Comparison of ENCODE assay signal across 24 cellular contexts in genomic region chr21:46314441-46315020, GRCh38.
"Had no signal": no experiment of that assay in that cellular context is flagged by ENCODE, and none has a peak within 500 bp of the region (broad histone marks: within the 10 kb centered on the region; RNA-seq: fewer than 3 reads in every experiment).

No MANE protein-coding gene starts in this region.

- H3K36me3 Mint-ChIP-seq: T-cell had no signal

- ATAC-seq: activated CD4-positive, alpha-beta T cell treated with anti-CD3 and anti-CD28 coated beads for 36 hours; activated CD8-positive, alpha-beta T cell treated with anti-CD3 and anti-CD28 coated beads for 36 hours; Panc1; Right ventricle myocardium inferior; T-cell had no signal

- H3K4me3 Mint-ChIP-seq: activated CD4-positive, alpha-beta T cell treated with anti-CD3 and anti-CD28 coated beads for 36 hours; activated CD8-positive, alpha-beta T cell treated with anti-CD3 and anti-CD28 coated beads for 36 hours; activated naive CD8-positive, alpha-beta T cell treated with anti-CD3 and anti-CD28 coated beads, Interleukin-2, amount 10 ng/mL, durations not matched to agents 7 days and 5 days; central memory CD8-positive, alpha-beta T cell; T-cell had no signal

- H3K9me3 Mint-ChIP-seq: activated CD8-positive, alpha-beta T cell treated with anti-CD3 and anti-CD28 coated beads for 36 hours; activated naive CD8-positive, alpha-beta T cell treated with anti-CD3 and anti-CD28 coated beads, Interleukin-2, amount 10 ng/mL, durations not matched to agents 7 days and 5 days; central memory CD8-positive, alpha-beta T cell; T-cell had no signal

- H3K4me1 Mint-ChIP-seq: activated CD4-positive, alpha-beta T cell treated with anti-CD3 and anti-CD28 coated beads for 36 hours; activated naive CD8-positive, alpha-beta T cell treated with anti-CD3 and anti-CD28 coated beads, Interleukin-2, amount 10 ng/mL, durations not matched to agents 7 days and 5 days; central memory CD8-positive, alpha-beta T cell; T-cell had no signal

- H3K4me1 ChIP-seq: adrenal gland had no signal

- H3K36me3 ChIP-seq: adrenal gland had no signal

- H3K27me3 Mint-ChIP-seq: activated CD4-positive, alpha-beta T cell treated with anti-CD3 and anti-CD28 coated beads for 36 hours; activated CD8-positive, alpha-beta T cell treated with anti-CD3 and anti-CD28 coated beads for 36 hours; activated naive CD8-positive, alpha-beta T cell treated with anti-CD3 and anti-CD28 coated beads, Interleukin-2, amount 10 ng/mL, durations not matched to agents 7 days and 5 days; central memory CD8-positive, alpha-beta T cell; T-cell had no signal

- H3K4me3 ChIP-seq: adrenal gland, SK-N-MC had no signal

- H3K27ac Mint-ChIP-seq: activated CD4-positive, alpha-beta T cell treated with anti-CD3 and anti-CD28 coated beads for 36 hours; activated CD8-positive, alpha-beta T cell treated with anti-CD3 and anti-CD28 coated beads for 36 hours; activated naive CD8-positive, alpha-beta T cell treated with anti-CD3 and anti-CD28 coated beads, Interleukin-2, amount 10 ng/mL, durations not matched to agents 7 days and 5 days; T-cell had no signal

- H3K27ac ChIP-seq: adrenal gland, SK-N-MC had no signal

- DNase-seq: activated CD4-positive, alpha-beta T cell treated with anti-CD3 and anti-CD28 coated beads for 36 hours; activated CD8-positive, alpha-beta memory T cell treated with anti-CD3 and anti-CD28 coated beads, Interleukin-2, amount 50 U/mL, for 4 hours; activated CD8-positive, alpha-beta T cell treated with anti-CD3 and anti-CD28 coated beads for 36 hours; activated naive CD4-positive, alpha-beta T cell treated with anti-CD3 and anti-CD28 coated beads, Interleukin-2, amount 50 U/mL, for 16 hours; activated naive CD8-positive, alpha-beta T cell treated with anti-CD3 and anti-CD28 coated beads, Interleukin-2, amount 10 ng/mL, durations not matched to agents 7 days and 5 days; adrenal gland; aorta; NCI-H1092; NCI-H1417; NCI-H2029; NCI-H2107; NCI-H345; NCI-H510A; NCI-H526 treated with DMSO at 0.1 percent for 48 hours; NCI-H82; OCI-M1; RPMI8226; T-cell; T-helper 2 cell; T1000 had no signal

- H3K9me3 ChIP-seq: adrenal gland had no signal

- H3K27me3 ChIP-seq: adrenal gland had no signal
